In the genomic region with DNA sequence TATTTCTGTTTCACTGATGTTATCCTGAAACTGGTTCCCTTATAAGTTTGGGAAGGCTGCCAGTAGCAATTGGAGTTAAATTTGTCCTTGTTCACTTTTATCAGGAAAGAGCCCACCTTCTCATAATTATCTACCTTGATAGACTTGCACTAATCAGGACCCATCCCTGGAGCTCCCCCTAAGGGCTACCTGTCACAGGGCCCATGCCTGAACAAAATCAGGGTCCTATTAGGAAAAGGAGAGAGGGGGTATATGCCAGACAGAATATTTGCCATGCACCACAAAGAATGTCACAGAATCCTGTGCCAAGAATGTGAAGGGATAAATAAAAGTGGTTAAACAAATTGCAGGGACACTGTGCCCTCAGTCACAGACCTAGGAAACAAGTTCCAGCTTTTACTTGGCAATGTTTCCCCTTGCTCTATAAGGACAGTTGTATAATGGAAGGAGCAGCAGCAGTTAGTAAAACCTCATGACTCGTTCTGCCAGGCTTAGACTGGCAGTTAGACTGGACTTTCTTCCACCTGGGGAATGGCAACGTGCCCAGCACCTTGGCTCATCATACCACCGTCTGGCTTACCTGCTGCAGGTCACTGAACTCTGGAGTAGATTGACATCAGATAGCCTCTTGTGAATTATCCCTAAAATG, we compare ENCODE assay signal across 22 cellular contexts. TPM values are rescaled to one million over a fixed set of nuclear protein-coding genes. Genes with fewer than 3 reads are reported as not detected.
DNase-seq lines count a peak whose midpoint lies in the region; ATAC-seq and TF ChIP-seq lines count a peak whose summit lies in the region.
"Had no signal": no experiment of that assay in that cellular context is flagged by ENCODE, and none has a peak within 500 bp of the region (broad histone marks: within the 10 kb centered on the region; RNA-seq: fewer than 3 reads in every experiment).

No MANE protein-coding gene starts in this region.

- H4K20me1 ChIP-seq in HCT116 (ENCODE audit: insufficient read depth) (no peaks in the 10 kb centered on the region), OCI-LY3 (ENCODE audit: insufficient read depth, low read length) (no peaks in the 10 kb centered on the region)

- no peaks in the 10 kb centered on the region for H3K9me3 ChIP-seq in HCT116 (ENCODE audit: control insufficient read depth in 1 of 2, insufficient read depth in 1 of 2, low read depth in 1 of 2, low read length in 2 of 2)
- H3K9me3 ChIP-seq in OCI-LY3 (ENCODE audit: insufficient read depth, low read length): no peaks in the 10 kb centered on the region
- H3K9me3 ChIP-seq: sigmoid colon had no signal

- H3K27me3 ChIP-seq in HCT116 (ENCODE audit: insufficient read depth, low read length) (no peaks in the 10 kb centered on the region), OCI-LY3 (ENCODE audit: low read depth, low read length) (no peaks in the 10 kb centered on the region), foreskin keratinocyte (no peaks in the 10 kb centered on the region)
- H3K27me3 ChIP-seq: sigmoid colon had no signal

- no peaks in the 10 kb centered on the region for H3K9me2 ChIP-seq in HCT116 (ENCODE audit: insufficient read depth)

- H3K36me3 Mint-ChIP-seq in activated naive CD4-positive, alpha-beta T cell treated with anti-CD3 and anti-CD28 coated beads, Interleukin-2, amount 10 ng/mL, durations not matched to agents 7 days and 5 days: no peaks in the 10 kb centered on the region
- H3K36me3 Mint-ChIP-seq: naive thymus-derived CD4-positive, alpha-beta T cell; stimulated activated memory B cell treated with anti-CD40 and anti-IgM and Interleukin-4, amounts not matched to agents 10 μg/mL and 1 μg/mL and 100 μg/mL, for 72 hours had no signal

- ATAC-seq in HCT116 (no peak; the same call in 1 of the 2 replicates), foreskin keratinocyte (peak; percentile 56)
- ATAC-seq: naive thymus-derived CD4-positive, alpha-beta T cell; stimulated activated memory B cell treated with anti-CD40 and anti-IgM and Interleukin-4, amounts not matched to agents 10 μg/mL and 1 μg/mL and 100 μg/mL, for 72 hours had no signal

- no peaks in the 10 kb centered on the region; a peak in 1 of 4 replicates for H3K4me1 ChIP-seq in HCT116 (ENCODE audit: control insufficient read depth in 1 of 2, insufficient read depth in 2 of 2, low read length in 2 of 2)
- no peaks in the 10 kb centered on the region for H3K4me1 ChIP-seq in OCI-LY3 (ENCODE audit: low read length)
- H3K4me1 ChIP-seq in foreskin keratinocyte: no peaks in the 10 kb centered on the region
- H3K4me1 ChIP-seq: sigmoid colon had no signal

- peak; percentile 28 for TF ChIP-seq CTCF in C4-2B (conservative IDR thresholded peaks at IDR 0.05)
- peak in 2 of 3 experiments; percentile 23 to 25; a peak in 2 of 6 replicates for TF ChIP-seq CTCF in HCT116 (IDR thresholded peaks at IDR 0.05 in 2 of 3, conservative IDR thresholded peaks at IDR 0.05 in 1 of 3; ENCODE audit: borderline replicate concordance in 1 of 3, insufficient read depth in 1 of 3, low read depth in 2 of 3, low read length in 2 of 3)
- TF ChIP-seq CTCF in OCI-LY3 (IDR thresholded peaks at IDR 0.05; ENCODE audit: low read depth, low read length): peak; percentile 34
- TF ChIP-seq CTCF in foreskin keratinocyte (conservative IDR thresholded peaks at IDR 0.05): no peak

- CTCF ChIA-PET in HCT116 (lab: Charles Lee): no interaction called here
- CTCF ChIA-PET in activated naive CD4-positive, alpha-beta T cell treated with anti-CD3 and anti-CD28 coated beads, Interleukin-2, amount 10 ng/mL, durations not matched to agents 7 days and 5 days (lab: Charles Lee): no interaction called here

- H3K27ac ChIP-seq in C4-2B: peak overlapping the region; percentile 83; the same call in 1 of the 2 replicates
- H3K27ac ChIP-seq in HCT116 (ENCODE audit: low read depth, low read length): no peak overlapping the region
- no peak overlapping the region for H3K27ac ChIP-seq in OCI-LY3 (ENCODE audit: low read length)
- H3K27ac ChIP-seq in foreskin keratinocyte: no peak overlapping the region
- H3K27ac ChIP-seq: GM23248, HL-60, sigmoid colon had no signal

- TF ChIP-seq POLR2A in HCT116 (IDR thresholded peaks at IDR 0.05; ENCODE audit: borderline replicate concordance, extremely low read depth, insufficient read depth, insufficient read length): no peak

- no TSS peak for BruUV-seq in HCT116 (replicated peaks; lab: Mats Ljungman, UMichigan)

- TF ChIP-seq RAD21 in HCT116 (IDR thresholded peaks at IDR 0.05; ENCODE audit: low read depth): peak; percentile 44

- no peak overlapping the region for H3K4me2 ChIP-seq in HCT116 (ENCODE audit: low read length)
- H3K4me2 ChIP-seq in OCI-LY3 (ENCODE audit: low read length): no peak overlapping the region

- no peaks in the 10 kb centered on the region for H3K9me3 Mint-ChIP-seq in activated naive CD4-positive, alpha-beta T cell treated with anti-CD3 and anti-CD28 coated beads, Interleukin-2, amount 10 ng/mL, durations not matched to agents 7 days and 5 days
- H3K9me3 Mint-ChIP-seq: stimulated activated memory B cell treated with anti-CD40 and anti-IgM and Interleukin-4, amounts not matched to agents 10 μg/mL and 1 μg/mL and 100 μg/mL, for 72 hours had no signal

- H3K27me3 Mint-ChIP-seq in activated naive CD4-positive, alpha-beta T cell treated with anti-CD3 and anti-CD28 coated beads, Interleukin-2, amount 10 ng/mL, durations not matched to agents 7 days and 5 days: no peaks in the 10 kb centered on the region
- H3K27me3 Mint-ChIP-seq: naive thymus-derived CD4-positive, alpha-beta T cell; stimulated activated memory B cell treated with anti-CD40 and anti-IgM and Interleukin-4, amounts not matched to agents 10 μg/mL and 1 μg/mL and 100 μg/mL, for 72 hours had no signal

- no peaks in the 10 kb centered on the region for H3K4me1 Mint-ChIP-seq in activated naive CD4-positive, alpha-beta T cell treated with anti-CD3 and anti-CD28 coated beads, Interleukin-2, amount 10 ng/mL, durations not matched to agents 7 days and 5 days
- H3K4me1 Mint-ChIP-seq: naive thymus-derived CD4-positive, alpha-beta T cell; stimulated activated memory B cell treated with anti-CD40 and anti-IgM and Interleukin-4, amounts not matched to agents 10 μg/mL and 1 μg/mL and 100 μg/mL, for 72 hours had no signal

- H3K27ac Mint-ChIP-seq in activated naive CD4-positive, alpha-beta T cell treated with anti-CD3 and anti-CD28 coated beads, Interleukin-2, amount 10 ng/mL, durations not matched to agents 7 days and 5 days: no peak overlapping the region
- H3K27ac Mint-ChIP-seq: naive thymus-derived CD4-positive, alpha-beta T cell; stimulated activated memory B cell treated with anti-CD40 and anti-IgM and Interleukin-4, amounts not matched to agents 10 μg/mL and 1 μg/mL and 100 μg/mL, for 72 hours had no signal

- no peak overlapping the region for H2AFZ ChIP-seq in HCT116 (ENCODE audit: low read depth, low read length, poor library complexity, severe bottlenecking)
- H2AFZ ChIP-seq in OCI-LY3 (ENCODE audit: low read depth, low read length): no peak overlapping the region
- H2AFZ ChIP-seq: GM23248 had no signal

- H3K79me2 ChIP-seq in HCT116 (ENCODE audit: insufficient read depth, low read length): no peaks in the 10 kb centered on the region
- H3K79me2 ChIP-seq in OCI-LY3 (ENCODE audit: low read length): no peaks in the 10 kb centered on the region

- intact Hi-C loops in HCT116 (cut with micrococcal nuclease): no loop called here

- H3K9ac ChIP-seq in HCT116 (ENCODE audit: low read length): no peak overlapping the region
- H3K9ac ChIP-seq in OCI-LY3 (ENCODE audit: low read length): no peak overlapping the region
- H3K9ac ChIP-seq: GM23248 had no signal

- POLR2A ChIA-PET in HCT116 (lab: Charles Lee): no interaction called here

- H3K4me3 ChIP-seq in HCT116 (replicated peaks in 1 of 2; ENCODE audit: low read depth in 1 of 2, low read length in 2 of 2) (no peak overlapping the region), OCI-LY3 (ENCODE audit: low read length) (no peak overlapping the region)
- H3K4me3 ChIP-seq: GM23248, sigmoid colon had no signal

- DNase-seq in HCT116 (ENCODE audit: low read depth, low spot score): no peak
- peak; percentile 67 to 84 for DNase-seq in foreskin keratinocyte
- DNase-seq in GM19238 (ENCODE audit: insufficient read length, low spot score): no peak
- no peak for DNase-seq in SHP77 treated with DMSO at 0.1 percent for 48 hours (lab: John Stamatoyannopoulos, UW)
- DNase-seq in NCI-H1694 treated with DMSO at 0.1 percent for 48 hours (lab: John Stamatoyannopoulos, UW): no peak
- DNase-seq in activated naive CD4-positive, alpha-beta T cell treated with anti-CD3 and anti-CD28 coated beads, Interleukin-2, amount 10 ng/mL, durations not matched to agents 7 days and 5 days: no peak
- DNase-seq: activated CD4-positive, CD25-positive, alpha-beta regulatory T cell; activated naive CD4-positive, alpha-beta T cell treated with anti-CD3 and anti-CD28 coated beads, Interleukin-2, amount 50 U/mL, for 16 hours; AML-193; caudate nucleus; GM23248; head of caudate nucleus; MM.1S; naive thymus-derived CD4-positive, alpha-beta T cell; NCI-H748 treated with DMSO at 0.1 percent for 48 hours; sigmoid colon; stimulated activated CD4-positive, alpha-beta T cell treated with anti-CD3 and anti-CD28 coated beads, Interleukin-4, amount 100 ng/mL, for 4 hours had no signal

- no peaks in the 10 kb centered on the region for H3K36me3 ChIP-seq in HCT116 (ENCODE audit: control insufficient read depth in 1 of 2, insufficient read depth in 2 of 2, low read length in 2 of 2)
- H3K36me3 ChIP-seq in OCI-LY3 (replicated peaks; ENCODE audit: low read depth, low read length): no peaks in the 10 kb centered on the region
- H3K36me3 ChIP-seq: sigmoid colon had no signal

- no peak overlapping the region for H3K4me3 Mint-ChIP-seq in activated naive CD4-positive, alpha-beta T cell treated with anti-CD3 and anti-CD28 coated beads, Interleukin-2, amount 10 ng/mL, durations not matched to agents 7 days and 5 days
- H3K4me3 Mint-ChIP-seq: naive thymus-derived CD4-positive, alpha-beta T cell; stimulated activated memory B cell treated with anti-CD40 and anti-IgM and Interleukin-4, amounts not matched to agents 10 μg/mL and 1 μg/mL and 100 μg/mL, for 72 hours had no signal

- RAD21 ChIA-PET in HCT116 (lab: Charles Lee; ENCODE audit: low non-redundant PET in 1 of 2, low total read pairs in 2 of 2, uncharacterized antibody in 2 of 2, unreplicated experiment in 2 of 2): no interaction called here

TF ChIP-seq in HCT116, 20 proteins besides CTCF, POLR2A, EP300 and RAD21:
- no peak for TF ChIP-seq ELF1 (IDR thresholded peaks at IDR 0.05; ENCODE audit: borderline replicate concordance, low read depth)
- TF ChIP-seq SIN3A (IDR thresholded peaks at IDR 0.05; ENCODE audit: low read depth): no peak
- no peak for TF ChIP-seq ZNF274 (IDR thresholded peaks at IDR 0.05; ENCODE audit: low read depth, low read length)
- TF ChIP-seq, protein P1, sequence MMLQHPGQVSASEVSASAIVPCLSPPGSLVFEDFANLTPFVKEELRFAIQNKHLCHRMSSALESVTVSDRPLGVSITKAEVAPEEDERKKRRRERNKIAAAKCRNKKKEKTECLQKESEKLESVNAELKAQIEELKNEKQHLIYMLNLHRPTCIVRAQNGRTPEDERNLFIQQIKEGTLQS (IDR thresholded peaks at IDR 0.05): no peak

RNA-seq across cellular contexts. Expression of a gene that starts 32.3 kb away (rescaled TPM):
- total RNA-seq in HCT116 (2021; ENCODE audit: unreplicated experiment) (not detected), foreskin keratinocyte (not detected in 2 replicates)
- polyA plus RNA-seq in HCT116 (2012): not detected in 2 replicates
- polyA plus RNA-seq in foreskin keratinocyte: not detected in 2 replicates
- total RNA-seq: GM23248; naive thymus-derived CD4-positive, alpha-beta T cell; ureter had no signal
- polyA plus RNA-seq: GM23248; naive thymus-derived CD4-positive, alpha-beta T cell; sigmoid colon had no signal

Comparison
In these comparisons a context has a peak if more than half of its experiments do, and no peak if none do; other contexts are left out.
1. DNase-seq: peak in foreskin keratinocyte (2 of 2); none in HCT116 (single experiment), GM19238 (single experiment), SHP77 treated with DMSO at 0.1 percent for 48 hours (single experiment), NCI-H1694 treated with DMSO at 0.1 percent for 48 hours (single experiment) and activated naive CD4-positive, alpha-beta T cell treated with anti-CD3 and anti-CD28 coated beads, Interleukin-2, amount 10 ng/mL, durations not matched to agents 7 days and 5 days (single experiment).